Comparison of ENCODE assay signal across 22 cellular contexts in genomic region chr1:7399514-7400125, GRCh38.
DNase-seq lines count a peak whose midpoint lies in the region; ATAC-seq and TF ChIP-seq lines count a peak whose summit lies in the region.
"Had no signal": no experiment of that assay in that cellular context is flagged by ENCODE, and none has a peak within 500 bp of the region (broad histone marks: within the 10 kb centered on the region; RNA-seq: fewer than 3 reads in every experiment).

No MANE protein-coding gene starts in this region.

- peaks cover 0 to 29% of the 10 kb centered on the region in 2 donors for H3K9me3 ChIP-seq in breast epithelium
- peaks cover 13% of the 10 kb centered on the region; the same call in 1 of the 2 replicates for H3K9me3 ChIP-seq in HUES48 (ENCODE audit: control insufficient read depth, insufficient read depth, low read length)
- H3K9me3 ChIP-seq in iPS-20b (ENCODE audit: insufficient read depth, low read depth, low read length), result peaks cover 31% of the 10 kb centered on the region
- H3K9me3 ChIP-seq: BE2C had no signal

- H3K27ac ChIP-seq in breast epithelium (no peak overlapping the region), HUES48 (ENCODE audit: low read depth, low read length) (peak overlapping the region; percentile 79), iPS-20b (ENCODE audit: low read length) (peak overlapping the region; percentile 37)
- H3K27ac ChIP-seq: 22Rv1; BLaER1 treated with 17β-estradiol and CSF1 and Interleukin-3, amounts not matched to agents 10 nM and 100 nM had no signal

- no TSS peak for BruUV-seq in MCF 10A (replicated peaks; lab: Mats Ljungman, UMichigan)

- TF ChIP-seq CTCF in MCF 10A (IDR thresholded peaks at IDR 0.05; ENCODE audit: unreplicated experiment) (no peak), breast epithelium (IDR thresholded peaks at IDR 0.05) (no peak), WTC11 (IDR thresholded peaks at IDR 0.05) (no peak)

- H3K4me3 Mint-ChIP-seq in MCF 10A (ENCODE audit: unreplicated experiment) (no peak overlapping the region), WTC11 (no peak overlapping the region)
- H3K4me3 Mint-ChIP-seq: CD14-positive monocyte; CD4-positive, alpha-beta T cell; CD8-positive, alpha-beta memory T cell had no signal

- H3K36me3 Mint-ChIP-seq in MCF 10A (ENCODE audit: insufficient read depth, unreplicated experiment) (peaks cover 6% of the 10 kb centered on the region), WTC11 (peaks cover 43% of the 10 kb centered on the region)
- H3K36me3 Mint-ChIP-seq: CD14-positive monocyte; CD8-positive, alpha-beta memory T cell had no signal

- H3K36me3 ChIP-seq in breast epithelium, result no peaks in the 10 kb centered on the region
- H3K36me3 ChIP-seq in HUES48 (ENCODE audit: control insufficient read depth, insufficient read depth, low read length), result no peaks in the 10 kb centered on the region
- no peaks in the 10 kb centered on the region for H3K36me3 ChIP-seq in iPS-20b (ENCODE audit: insufficient read depth, low read depth, low read length)
- H3K36me3 ChIP-seq: BE2C; BLaER1 treated with 17β-estradiol and CSF1 and Interleukin-3, amounts not matched to agents 10 nM and 100 nM had no signal

- TF ChIP-seq POLR2A in breast epithelium (IDR thresholded peaks at IDR 0.05), result no peak

- POLR2A ChIA-PET in MCF 10A (lab: Yijun Ruan, JAX) (no interaction called here), WTC11 (lab: Charles Lee) (no interaction called here)

- H3K27ac Mint-ChIP-seq in MCF 10A (ENCODE audit: low read depth, unreplicated experiment) (peak overlapping the region; percentile 55), WTC11 (peak overlapping the region; percentile 87)
- H3K27ac Mint-ChIP-seq: CD14-positive monocyte; CD4-positive, alpha-beta T cell; CD8-positive, alpha-beta memory T cell had no signal

- intact Hi-C loops in MCF 10A (cut with micrococcal nuclease), result loop anchor here (5.0 kb wide), 1 partner anchor 132 kb away; no protein-coding TSS in a partner anchor
- intact Hi-C loops in breast epithelium (cut with DNase I; ENCODE audit: low total_unique reads), result no loop called here

- peaks cover 19% of the 10 kb centered on the region for H3K4me1 Mint-ChIP-seq in MCF 10A (ENCODE audit: insufficient read depth, unreplicated experiment)
- H3K4me1 Mint-ChIP-seq in WTC11, result peaks cover 26% of the 10 kb centered on the region
- H3K4me1 Mint-ChIP-seq: CD14-positive monocyte; CD8-positive, alpha-beta memory T cell had no signal

- CTCF ChIA-PET in MCF 10A (lab: Yijun Ruan, JAX), result interaction anchor here (1.1 kb wide), 1 partner anchor 141 kb away, joined by 3 read pairs; no protein-coding TSS in a partner anchor
- CTCF ChIA-PET in WTC11 (lab: Charles Lee), result interaction anchor here (0.8 kb wide), 1 partner anchor 11 kb away, joined by 3 read pairs; no protein-coding TSS in a partner anchor

- H3K4me1 ChIP-seq in breast epithelium (no peaks in the 10 kb centered on the region), HUES48 (ENCODE audit: control insufficient read depth, insufficient read depth, low read length) (peaks cover 16% of the 10 kb centered on the region), iPS-20b (ENCODE audit: insufficient read depth, low read length) (peaks cover 4% of the 10 kb centered on the region; the same call in 1 of the 2 replicates)
- H3K4me1 ChIP-seq: BE2C had no signal

- no peak for ATAC-seq in WTC11
- no peak for ATAC-seq in stimulated activated naive CD8-positive, alpha-beta T cell treated with anti-CD3 and anti-CD28 coated beads, Interleukin-15, Interleukin-2, amounts not matched to agents 100 U/mL and 50 U/mL, for 24 hours
- ATAC-seq in HG02610 (IDR thresholded peaks at IDR 0.05; ENCODE audit: unreplicated experiment), result no peak
- ATAC-seq: GM12878 had no signal

- H3K9me3 Mint-ChIP-seq in MCF 10A (ENCODE audit: unreplicated experiment) (peaks cover 17% of the 10 kb centered on the region), WTC11 (peaks cover 58% of the 10 kb centered on the region)

- no peak overlapping the region for H3K9ac ChIP-seq in HUES48 (ENCODE audit: low read depth, low read length)
- H3K9ac ChIP-seq in iPS-20b (ENCODE audit: low read depth, low read length), result no peak overlapping the region
- H3K9ac ChIP-seq: BLaER1 treated with 17β-estradiol and CSF1 and Interleukin-3, amounts not matched to agents 10 nM and 100 nM had no signal

- H3K27me3 Mint-ChIP-seq in MCF 10A (ENCODE audit: insufficient read depth, unreplicated experiment) (no peaks in the 10 kb centered on the region), WTC11 (ENCODE audit: low read depth) (no peaks in the 10 kb centered on the region)

- H3K27me3 ChIP-seq in breast epithelium, result no peaks in the 10 kb centered on the region
- no peaks in the 10 kb centered on the region for H3K27me3 ChIP-seq in HUES48 (ENCODE audit: control insufficient read depth, insufficient read depth, low read length)
- H3K27me3 ChIP-seq in iPS-20b (ENCODE audit: insufficient read depth, low read length), result no peaks in the 10 kb centered on the region
- H3K27me3 ChIP-seq: BE2C; BLaER1 treated with 17β-estradiol and CSF1 and Interleukin-3, amounts not matched to agents 10 nM and 100 nM had no signal

- H3K4me3 ChIP-seq in breast epithelium, result no peak overlapping the region
- no peak overlapping the region for H3K4me3 ChIP-seq in HUES48 (ENCODE audit: low read depth, low read length)
- no peak overlapping the region for H3K4me3 ChIP-seq in iPS-20b (ENCODE audit: low read length)
- H3K4me3 ChIP-seq: BLaER1 treated with 17β-estradiol and CSF1 and Interleukin-3, amounts not matched to agents 10 nM and 100 nM; GM12878 had no signal

- no peak for DNase-seq in MCF 10A (ENCODE audit: unreplicated experiment)
- no peak for DNase-seq in breast epithelium (ENCODE audit: low spot score in 2 of 2)
- DNase-seq in WTC11 (ENCODE audit: low spot score), result no peak
- no peak for DNase-seq in stimulated activated naive CD8-positive, alpha-beta T cell treated with anti-CD3 and anti-CD28 coated beads, Interleukin-15, Interleukin-2, amounts not matched to agents 100 U/mL and 50 U/mL, for 24 hours
- DNase-seq in cerebellar cortex (ENCODE audit: low spot score), result no peak
- DNase-seq: AML-193; BE2C; CD4-positive, alpha-beta T cell; CD8-positive, alpha-beta memory T cell; DMS 273 treated with DMSO at 0.1 percent for 48 hours; DMS79; EL; GDM1; GOT3; HCEC 1CT had no signal

TF ChIP-seq in WTC11, 78 proteins besides CTCF, POLR2A, EP300 and RAD21 (continues in another document):
- no peak for TF ChIP-seq ZNF317 (CRISPR knock-in tag; IDR thresholded peaks at IDR 0.05; ENCODE audit: borderline replicate concordance, low read depth)
- no peak for TF ChIP-seq SMAD4 (CRISPR knock-in tag; IDR thresholded peaks at IDR 0.05)
- no peak for TF ChIP-seq GRHL2 (CRISPR knock-in tag; IDR thresholded peaks at IDR 0.05; ENCODE audit: insufficient replicate concordance, severe bottlenecking)
- TF ChIP-seq ZMAT4 (CRISPR knock-in tag; IDR thresholded peaks at IDR 0.05), result no peak
- TF ChIP-seq JAZF1 (CRISPR knock-in tag; IDR thresholded peaks at IDR 0.05), result no peak
- TF ChIP-seq NFE2L1 (CRISPR knock-in tag; IDR thresholded peaks at IDR 0.05), result no peak
- TF ChIP-seq EMX1 (CRISPR knock-in tag; IDR thresholded peaks at IDR 0.05), result no peak
- TF ChIP-seq PRRX2 (CRISPR knock-in tag; IDR thresholded peaks at IDR 0.05), result no peak
- no peak for TF ChIP-seq ATF6 (CRISPR knock-in tag; IDR thresholded peaks at IDR 0.05)
- TF ChIP-seq NR2C2 (CRISPR knock-in tag; IDR thresholded peaks at IDR 0.05), result no peak
- no peak for TF ChIP-seq ZBTB43 (CRISPR knock-in tag; IDR thresholded peaks at IDR 0.05)
- no peak for TF ChIP-seq ZNF512 (CRISPR knock-in tag; IDR thresholded peaks at IDR 0.05; ENCODE audit: borderline replicate concordance)

Comparison
In these comparisons a context has a peak if more than half of its experiments do, and no peak if none do; other contexts are left out.
1. H3K27ac ChIP-seq: peak in HUES48 (single experiment) and iPS-20b (single experiment); none in breast epithelium (0 of 2).